In the genomic region with DNA sequence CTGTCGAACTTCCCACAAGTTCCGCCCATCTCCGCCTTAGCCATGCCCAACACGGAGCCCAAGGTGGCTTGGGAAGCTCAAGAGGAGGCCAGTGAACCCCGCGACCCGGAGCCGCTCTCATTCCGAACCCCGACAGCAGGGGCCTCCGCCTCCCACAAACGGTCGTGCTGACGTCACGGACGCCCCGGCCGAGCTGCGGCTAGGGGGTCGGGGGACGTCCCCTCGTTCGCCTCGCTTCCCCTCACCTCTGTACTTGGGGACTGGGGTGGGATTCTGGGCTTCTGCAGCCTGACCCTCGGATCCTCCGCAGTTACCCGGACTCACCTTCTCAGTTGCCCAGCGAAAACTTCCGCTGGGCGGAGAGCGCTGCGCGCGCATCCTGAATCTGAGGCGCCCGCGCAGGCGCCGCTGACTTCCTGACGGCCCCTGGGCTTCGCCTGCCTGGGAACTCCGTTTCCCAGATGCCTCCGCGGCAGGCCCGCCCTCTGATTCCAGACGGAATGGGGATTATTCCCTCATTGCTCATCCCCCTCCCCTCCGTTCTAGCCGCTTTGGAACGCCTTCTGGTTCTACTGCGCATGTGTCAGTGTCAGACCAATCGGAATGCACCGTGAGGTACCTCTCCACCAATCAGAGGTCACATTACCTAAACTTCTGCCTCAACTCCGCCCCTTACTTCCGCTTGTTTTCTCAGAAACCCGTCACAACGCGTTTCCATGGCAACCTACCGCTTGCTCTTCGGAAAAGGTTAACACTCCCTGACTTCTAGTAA, we compare ENCODE assay signal across 8 cellular contexts. TPM values are rescaled to one million over a fixed set of nuclear protein-coding genes. Genes with fewer than 3 reads are reported as not detected.
DNase-seq lines count a peak whose midpoint lies in the region; ATAC-seq, FAIRE-seq and TF ChIP-seq lines count a peak whose summit lies in the region.

A gene with protein sequence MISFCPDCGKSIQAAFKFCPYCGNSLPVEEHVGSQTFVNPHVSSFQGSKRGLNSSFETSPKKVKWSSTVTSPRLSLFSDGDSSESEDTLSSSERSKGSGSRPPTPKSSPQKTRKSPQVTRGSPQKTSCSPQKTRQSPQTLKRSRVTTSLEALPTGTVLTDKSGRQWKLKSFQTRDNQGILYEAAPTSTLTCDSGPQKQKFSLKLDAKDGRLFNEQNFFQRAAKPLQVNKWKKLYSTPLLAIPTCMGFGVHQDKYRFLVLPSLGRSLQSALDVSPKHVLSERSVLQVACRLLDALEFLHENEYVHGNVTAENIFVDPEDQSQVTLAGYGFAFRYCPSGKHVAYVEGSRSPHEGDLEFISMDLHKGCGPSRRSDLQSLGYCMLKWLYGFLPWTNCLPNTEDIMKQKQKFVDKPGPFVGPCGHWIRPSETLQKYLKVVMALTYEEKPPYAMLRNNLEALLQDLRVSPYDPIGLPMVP (minus strand): TSS at position 351 of the 772 bp plus-strand sequence. CDS start 9,210 bp downstream, outside the sequence.

- H3K9me3 ChIP-seq in ascending aorta = no peaks in the 10 kb centered on the region
- no peaks in the 10 kb centered on the region for H3K9me3 ChIP-seq in right atrium auricular region
- no peaks in the 10 kb centered on the region for H3K9me3 ChIP-seq in psoas muscle

- peak within 1 kb of the TSS; percentile 84 to 95 for H3K4me3 ChIP-seq in ascending aorta
- H3K4me3 ChIP-seq in right atrium auricular region = peak within 1 kb of the TSS; percentile 88 to 91
- H3K4me3 ChIP-seq in psoas muscle = peak within 1 kb of the TSS; percentile 99

- DNase-seq in NCI-H1930 (lab: John Stamatoyannopoulos, UW) (peak; percentile 100), ascending aorta (ENCODE audit: low spot score in 2 of 2) (peak; percentile 99 to 100), right atrium auricular region (ENCODE audit: low spot score) (peak; percentile 100), psoas muscle (peak; percentile 98 to 99), urothelium cell line (ENCODE audit: low spot score) (peak; percentile 98)
- peak; percentile 99 for DNase-seq in T-helper 2 cell treated with Interferon-gamma antibody and Interleukin-4, amounts not matched to agents 5 μg/mL and 100 μg/mL, for 36 hours (ENCODE audit: low spot score)

- intact Hi-C loops in ascending aorta (cut with DNase I) (loop anchor here (1.0 to 10.0 kb wide), 6 partner anchors 21 to 780 kb away; partner anchors contain the start of genes ASPDH and JOSD2), psoas muscle (cut with DNase I) (no loop called here)

- 0% methylated on average over 56 to 59 of the region's 59 CpGs for WGBS in psoas muscle, 3 donors

- H3K36me3 ChIP-seq in ascending aorta (peaks cover 4 to 12% of the 10 kb centered on the region in 2 donors), right atrium auricular region (peaks cover 1% of the 10 kb centered on the region), psoas muscle (ENCODE audit: insufficient read depth in 1 of 2, low read depth in 1 of 2) (peaks cover 7 to 16% of the 10 kb centered on the region in 2 donors)

- H3K4me1 ChIP-seq in ascending aorta = peaks cover 15 to 22% of the 10 kb centered on the region in 2 donors
- peaks cover 0 to 23% of the 10 kb centered on the region in 2 donors for H3K4me1 ChIP-seq in right atrium auricular region
- peaks cover 21% of the 10 kb centered on the region for H3K4me1 ChIP-seq in psoas muscle

- peak within 1 kb of the TSS; percentile 87 to 94 for H3K27ac ChIP-seq in ascending aorta
- peak within 1 kb of the TSS; percentile 88 for H3K27ac ChIP-seq in right atrium auricular region
- H3K27ac ChIP-seq in psoas muscle = peak within 1 kb of the TSS; percentile 96

- TF ChIP-seq CTCF in ascending aorta (IDR thresholded peaks at IDR 0.05) = peak in 1 of 3 experiments; percentile 23
- TF ChIP-seq CTCF in right atrium auricular region (IDR thresholded peaks at IDR 0.05) = peak in 1 of 2 donors; percentile 29
- TF ChIP-seq CTCF in psoas muscle (IDR thresholded peaks at IDR 0.05) = no peak

- peaks cover 13% of the 10 kb centered on the region for H3K9me3 Mint-ChIP-seq in T-helper 2 cell treated with Interferon-gamma antibody and Interleukin-4, amounts not matched to agents 5 μg/mL and 100 μg/mL, for 36 hours

- H3K27me3 ChIP-seq in ascending aorta (no peaks in the 10 kb centered on the region), right atrium auricular region (no peaks in the 10 kb centered on the region), psoas muscle (ENCODE audit: insufficient read depth in 3 of 3, low read length in 2 of 3) (no peaks in the 10 kb centered on the region)

- no peaks in the 10 kb centered on the region for H3K27me3 Mint-ChIP-seq in T-helper 2 cell treated with Interferon-gamma antibody and Interleukin-4, amounts not matched to agents 5 μg/mL and 100 μg/mL, for 36 hours (ENCODE audit: low read depth)

- H3K4me3 Mint-ChIP-seq in T-helper 2 cell treated with Interferon-gamma antibody and Interleukin-4, amounts not matched to agents 5 μg/mL and 100 μg/mL, for 36 hours = peak within 1 kb of the TSS; percentile 94

- H3K4me1 Mint-ChIP-seq in T-helper 2 cell treated with Interferon-gamma antibody and Interleukin-4, amounts not matched to agents 5 μg/mL and 100 μg/mL, for 36 hours (ENCODE audit: low read depth) = peaks cover 25% of the 10 kb centered on the region

- peaks cover 19% of the 10 kb centered on the region for H3K36me3 Mint-ChIP-seq in T-helper 2 cell treated with Interferon-gamma antibody and Interleukin-4, amounts not matched to agents 5 μg/mL and 100 μg/mL, for 36 hours (ENCODE audit: low read depth)

- H3K27ac Mint-ChIP-seq in T-helper 2 cell treated with Interferon-gamma antibody and Interleukin-4, amounts not matched to agents 5 μg/mL and 100 μg/mL, for 36 hours = peak within 1 kb of the TSS; percentile 97

- peak; percentile 37 for FAIRE-seq in urothelium cell line (lab: Jason Lieb, UNC)

- ATAC-seq in GM18502 (IDR thresholded peaks at IDR 0.05; ENCODE audit: poor library complexity, unreplicated experiment) = peak; percentile 81
- ATAC-seq in HG02970 (IDR thresholded peaks at IDR 0.05; ENCODE audit: low FRiP score, unreplicated experiment) = peak; percentile 79
- peak; percentile 96 to 98 (median 98) for ATAC-seq in psoas muscle

RNA-seq across cellular contexts. Expression of the gene that starts here (rescaled TPM):
- total RNA-seq in ascending aorta (27.6 TPM), right atrium auricular region (10 to 100 TPM; 20.5 to 25.5 TPM), psoas muscle (10 to 100 TPM; 25.4 to 39.0 (median 29.2) TPM)
- polyA plus RNA-seq in psoas muscle = 10 to 100 TPM; 23.8 to 54.7 (median 26.2) TPM

Comparison
In these comparisons a context has a peak if more than half of its experiments do, and no peak if none do; other contexts are left out.
1. Peak in every context shown above with its lines: DNase-seq, ATAC-seq, H3K4me3 ChIP-seq and H3K27ac ChIP-seq.